ENCODE assay signal across 9 cellular contexts in genomic region chr1:89739013-89739843, GRCh38.
A peak's percentile ranks its signal among the peaks of the same experiment; 100 is the strongest.
DNase-seq lines count a peak whose midpoint lies in the region; ATAC-seq and TF ChIP-seq lines count a peak whose summit lies in the region.
"Had no signal": no experiment of that assay in that cellular context is flagged by ENCODE, and none has a peak within 500 bp of the region (broad histone marks: within the 10 kb centered on the region; RNA-seq: fewer than 3 reads in every experiment).

No MANE protein-coding gene starts in this region.

- H3K27ac ChIP-seq in WERI-Rb-1 (no peak overlapping the region), endodermal cell (ENCODE audit: low read depth, low read length) (no peak overlapping the region)

- DNase-seq in GM20000 (ENCODE audit: low spot score) (peak; percentile 53), RPMI7951 (ENCODE audit: low read depth) (peak; percentile 65), chondrocyte (ENCODE audit: low spot score) (no peak), NCI-H1417 treated with DMSO at 0.1 percent for 48 hours (lab: John Stamatoyannopoulos, UW) (no peak), WERI-Rb-1 (no peak), endodermal cell (no peak)
- peak; percentile 57 to 58 for DNase-seq in stimulated activated CD4-positive, alpha-beta T cell treated with anti-CD3 and anti-CD28 coated beads, Interleukin-2, amount 100 ng/mL, for 24 hours
- DNase-seq: T-helper 9 cell had no signal

- H3K4me3 Mint-ChIP-seq in chondrocyte (ENCODE audit: unreplicated experiment) (no peak overlapping the region), endodermal cell (no peak overlapping the region)

- H3K36me3 Mint-ChIP-seq in chondrocyte (ENCODE audit: low read depth) (no peaks in the 10 kb centered on the region), endodermal cell (ENCODE audit: low read depth) (no peaks in the 10 kb centered on the region)

- TF ChIP-seq CTCF in GM20000 (IDR thresholded peaks at IDR 0.05; ENCODE audit: extremely low read depth, missing control alignments) (no peak), chondrocyte (IDR thresholded peaks at IDR 0.05) (no peak), WERI-Rb-1 (IDR thresholded peaks at IDR 0.05; ENCODE audit: low read depth, low read length) (no peak), endodermal cell (conservative IDR thresholded peaks at IDR 0.05) (no peak)

- peaks cover 21% of the 10 kb centered on the region for H3K4me1 Mint-ChIP-seq in chondrocyte (ENCODE audit: low read depth)
- H3K4me1 Mint-ChIP-seq in endodermal cell = no peaks in the 10 kb centered on the region

- H3K4me3 ChIP-seq in WERI-Rb-1 (ENCODE audit: low read depth, low read length) (no peak overlapping the region), endodermal cell (ENCODE audit: low read length) (no peak overlapping the region)

- H3K27me3 ChIP-seq in WERI-Rb-1 (ENCODE audit: insufficient read depth, low read depth, severe bottlenecking) (no peaks in the 10 kb centered on the region), endodermal cell (ENCODE audit: control insufficient read depth, insufficient read depth, low read length, poor library complexity, severe bottlenecking) (peaks cover 3% of the 10 kb centered on the region)

- H3K9me3 Mint-ChIP-seq in chondrocyte (ENCODE audit: low read depth) = no peaks in the 10 kb centered on the region
- H3K9me3 Mint-ChIP-seq in endodermal cell = no peaks in the 10 kb centered on the region

- no peak overlapping the region for H3K9ac ChIP-seq in endodermal cell (ENCODE audit: extremely low read depth, low read length, poor library complexity, severe bottlenecking)

- 89% methylated on average over 7 to 10 of the region's 10 CpGs for WGBS in endodermal cell (ENCODE audit: insufficient coverage in 1 of 2, insufficient read length in 1 of 2), 2 experiments

- H3K27ac Mint-ChIP-seq in chondrocyte (ENCODE audit: unreplicated experiment) (peak overlapping the region; percentile 80), endodermal cell (no peak overlapping the region)

- H3K27me3 Mint-ChIP-seq in chondrocyte (ENCODE audit: low read depth) (no peaks in the 10 kb centered on the region), endodermal cell (ENCODE audit: insufficient read depth) (no peaks in the 10 kb centered on the region)

- H3K36me3 ChIP-seq in WERI-Rb-1 (no peaks in the 10 kb centered on the region), endodermal cell (ENCODE audit: control insufficient read depth, insufficient read depth, low read length) (no peaks in the 10 kb centered on the region)

- H3K9me3 ChIP-seq in WERI-Rb-1 (ENCODE audit: severe bottlenecking) = no peaks in the 10 kb centered on the region
- H3K9me3 ChIP-seq in endodermal cell (ENCODE audit: control insufficient read depth, low read length) = no peaks in the 10 kb centered on the region

- H3K4me1 ChIP-seq in endodermal cell (ENCODE audit: control insufficient read depth, insufficient read depth, low read length) = no peaks in the 10 kb centered on the region

- no peak for ATAC-seq in GM21367 (IDR thresholded peaks at IDR 0.05; ENCODE audit: unreplicated experiment)

Comparison
In these comparisons a context has a peak if more than half of its experiments do, and no peak if none do; other contexts are left out.
1. DNase-seq: peak in GM20000 (single experiment), RPMI7951 (single experiment) and stimulated activated CD4-positive, alpha-beta T cell treated with anti-CD3 and anti-CD28 coated beads, Interleukin-2, amount 100 ng/mL, for 24 hours (2 of 2); none in chondrocyte (single experiment), NCI-H1417 treated with DMSO at 0.1 percent for 48 hours (single experiment), WERI-Rb-1 (single experiment) and endodermal cell (single experiment).